In the genomic region with DNA sequence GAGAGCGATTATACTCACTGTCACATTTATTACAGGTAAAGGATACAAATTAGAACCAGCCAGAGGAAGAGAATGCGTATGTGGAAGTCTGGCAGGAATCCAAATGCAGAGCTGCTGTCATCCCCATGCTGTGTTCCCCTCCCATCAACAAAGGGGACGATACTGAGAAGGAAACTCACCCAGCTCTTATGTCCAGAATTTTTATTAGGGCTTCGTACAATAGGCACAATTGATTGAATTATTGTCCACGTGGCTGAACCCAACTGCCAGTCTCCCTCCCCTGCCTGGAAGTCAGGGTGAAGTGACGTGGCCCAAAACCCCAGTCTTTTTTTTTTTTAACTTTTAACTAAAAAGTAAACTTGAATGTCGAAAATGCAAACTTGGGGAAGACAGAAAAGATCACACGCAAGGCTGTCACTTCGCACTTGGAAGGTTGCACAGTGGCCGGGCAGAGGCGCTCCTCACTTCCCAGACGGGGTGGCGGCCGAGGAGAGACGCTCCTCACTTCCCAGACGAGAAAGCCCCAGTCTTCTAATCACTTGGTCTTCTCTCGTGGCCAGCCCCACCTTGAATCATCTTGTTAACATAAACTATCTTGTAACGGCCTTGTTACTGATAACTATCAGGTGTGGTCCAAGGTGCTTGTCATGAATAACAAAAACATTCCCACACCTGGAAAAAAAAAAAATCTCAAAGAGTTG, we compare ENCODE assay signal across 1 cellular context.
TF ChIP-seq lines count a peak whose summit lies in the region.

No MANE protein-coding gene starts in this region.

TF ChIP-seq in HepG2, 621 proteins besides CTCF, POLR2A, EP300 and RAD21 (continued from another document):
- TF ChIP-seq, protein P1, sequence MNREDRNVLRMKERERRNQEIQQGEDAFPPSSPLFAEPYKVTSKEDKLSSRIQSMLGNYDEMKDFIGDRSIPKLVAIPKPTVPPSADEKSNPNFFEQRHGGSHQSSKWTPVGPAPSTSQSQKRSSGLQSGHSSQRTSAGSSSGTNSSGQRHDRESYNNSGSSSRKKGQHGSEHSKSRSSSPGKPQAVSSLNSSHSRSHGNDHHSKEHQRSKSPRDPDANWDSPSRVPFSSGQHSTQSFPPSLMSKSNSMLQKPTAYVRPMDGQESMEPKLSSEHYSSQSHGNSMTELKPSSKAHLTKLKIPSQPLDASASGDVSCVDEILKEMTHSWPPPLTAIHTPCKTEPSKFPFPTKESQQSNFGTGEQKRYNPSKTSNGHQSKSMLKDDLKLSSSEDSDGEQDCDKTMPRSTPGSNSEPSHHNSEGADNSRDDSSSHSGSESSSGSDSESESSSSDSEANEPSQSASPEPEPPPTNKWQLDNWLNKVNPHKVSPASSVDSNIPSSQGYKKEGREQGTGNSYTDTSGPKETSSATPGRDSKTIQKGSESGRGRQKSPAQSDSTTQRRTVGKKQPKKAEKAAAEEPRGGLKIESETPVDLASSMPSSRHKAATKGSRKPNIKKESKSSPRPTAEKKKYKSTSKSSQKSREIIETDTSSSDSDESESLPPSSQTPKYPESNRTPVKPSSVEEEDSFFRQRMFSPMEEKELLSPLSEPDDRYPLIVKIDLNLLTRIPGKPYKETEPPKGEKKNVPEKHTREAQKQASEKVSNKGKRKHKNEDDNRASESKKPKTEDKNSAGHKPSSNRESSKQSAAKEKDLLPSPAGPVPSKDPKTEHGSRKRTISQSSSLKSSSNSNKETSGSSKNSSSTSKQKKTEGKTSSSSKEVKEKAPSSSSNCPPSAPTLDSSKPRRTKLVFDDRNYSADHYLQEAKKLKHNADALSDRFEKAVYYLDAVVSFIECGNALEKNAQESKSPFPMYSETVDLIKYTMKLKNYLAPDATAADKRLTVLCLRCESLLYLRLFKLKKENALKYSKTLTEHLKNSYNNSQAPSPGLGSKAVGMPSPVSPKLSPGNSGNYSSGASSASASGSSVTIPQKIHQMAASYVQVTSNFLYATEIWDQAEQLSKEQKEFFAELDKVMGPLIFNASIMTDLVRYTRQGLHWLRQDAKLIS (CRISPR knock-in tag; IDR thresholded peaks at IDR 0.05) = no peak
- TF ChIP-seq KDM3A (CRISPR knock-in tag; IDR thresholded peaks at IDR 0.05; ENCODE audit: low read depth) = no peak; the same call in 1 of the 2 replicates
- TF ChIP-seq, protein P2, sequence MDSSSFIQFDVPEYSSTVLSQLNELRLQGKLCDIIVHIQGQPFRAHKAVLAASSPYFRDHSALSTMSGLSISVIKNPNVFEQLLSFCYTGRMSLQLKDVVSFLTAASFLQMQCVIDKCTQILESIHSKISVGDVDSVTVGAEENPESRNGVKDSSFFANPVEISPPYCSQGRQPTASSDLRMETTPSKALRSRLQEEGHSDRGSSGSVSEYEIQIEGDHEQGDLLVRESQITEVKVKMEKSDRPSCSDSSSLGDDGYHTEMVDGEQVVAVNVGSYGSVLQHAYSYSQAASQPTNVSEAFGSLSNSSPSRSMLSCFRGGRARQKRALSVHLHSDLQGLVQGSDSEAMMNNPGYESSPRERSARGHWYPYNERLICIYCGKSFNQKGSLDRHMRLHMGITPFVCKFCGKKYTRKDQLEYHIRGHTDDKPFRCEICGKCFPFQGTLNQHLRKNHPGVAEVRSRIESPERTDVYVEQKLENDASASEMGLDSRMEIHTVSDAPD (CRISPR knock-in tag; IDR thresholded peaks at IDR 0.05) = peak; percentile 20; the same call in 1 of the 2 replicates
- TF ChIP-seq ZNF256 (CRISPR knock-in tag; conservative IDR thresholded peaks at IDR 0.05) = 0 out of 2 replicates have a peak, but pooled peaks have one; percentile 27
- no peak for TF ChIP-seq JUN (CRISPR knock-in tag; IDR thresholded peaks at IDR 0.05)
- TF ChIP-seq, protein P3, sequence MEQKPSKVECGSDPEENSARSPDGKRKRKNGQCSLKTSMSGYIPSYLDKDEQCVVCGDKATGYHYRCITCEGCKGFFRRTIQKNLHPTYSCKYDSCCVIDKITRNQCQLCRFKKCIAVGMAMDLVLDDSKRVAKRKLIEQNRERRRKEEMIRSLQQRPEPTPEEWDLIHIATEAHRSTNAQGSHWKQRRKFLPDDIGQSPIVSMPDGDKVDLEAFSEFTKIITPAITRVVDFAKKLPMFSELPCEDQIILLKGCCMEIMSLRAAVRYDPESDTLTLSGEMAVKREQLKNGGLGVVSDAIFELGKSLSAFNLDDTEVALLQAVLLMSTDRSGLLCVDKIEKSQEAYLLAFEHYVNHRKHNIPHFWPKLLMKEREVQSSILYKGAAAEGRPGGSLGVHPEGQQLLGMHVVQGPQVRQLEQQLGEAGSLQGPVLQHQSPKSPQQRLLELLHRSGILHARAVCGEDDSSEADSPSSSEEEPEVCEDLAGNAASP (CRISPR knock-in tag; IDR thresholded peaks at IDR 0.05; ENCODE audit: borderline replicate concordance) = no peak
- TF ChIP-seq, protein P4, sequence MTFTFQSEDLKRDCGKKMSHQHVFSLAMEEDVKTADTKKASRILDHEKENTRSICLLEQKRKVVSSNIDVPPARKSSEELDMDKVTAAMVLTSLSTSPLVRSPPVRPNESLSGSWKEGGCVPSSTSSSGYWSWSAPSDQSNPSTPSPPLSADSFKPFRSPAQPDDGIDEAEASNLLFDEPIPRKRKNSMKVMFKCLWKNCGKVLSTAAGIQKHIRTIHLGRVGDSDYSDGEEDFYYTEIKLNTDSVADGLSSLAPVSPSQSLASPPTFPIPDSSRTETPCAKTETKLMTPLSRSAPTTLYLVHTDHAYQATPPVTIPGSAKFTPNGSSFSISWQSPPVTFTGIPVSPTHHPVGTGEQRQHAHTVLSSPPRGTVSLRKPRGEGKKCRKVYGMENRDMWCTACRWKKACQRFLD (CRISPR knock-in tag; IDR thresholded peaks at IDR 0.05; ENCODE audit: borderline replicate concordance) = 0 out of 2 replicates have a peak, but pooled peaks have one; percentile 44
- no peak; the same call in 1 of the 2 replicates for TF ChIP-seq HNF4G (IDR thresholded peaks at IDR 0.05; ENCODE audit: borderline replicate concordance, low read depth, low read length)
- TF ChIP-seq HNF4G (CRISPR knock-in tag; IDR thresholded peaks at IDR 0.05; ENCODE audit: borderline replicate concordance, low read depth) = 0 out of 2 replicates have a peak, but pooled peaks have one; percentile 44
- TF ChIP-seq, protein P5, sequence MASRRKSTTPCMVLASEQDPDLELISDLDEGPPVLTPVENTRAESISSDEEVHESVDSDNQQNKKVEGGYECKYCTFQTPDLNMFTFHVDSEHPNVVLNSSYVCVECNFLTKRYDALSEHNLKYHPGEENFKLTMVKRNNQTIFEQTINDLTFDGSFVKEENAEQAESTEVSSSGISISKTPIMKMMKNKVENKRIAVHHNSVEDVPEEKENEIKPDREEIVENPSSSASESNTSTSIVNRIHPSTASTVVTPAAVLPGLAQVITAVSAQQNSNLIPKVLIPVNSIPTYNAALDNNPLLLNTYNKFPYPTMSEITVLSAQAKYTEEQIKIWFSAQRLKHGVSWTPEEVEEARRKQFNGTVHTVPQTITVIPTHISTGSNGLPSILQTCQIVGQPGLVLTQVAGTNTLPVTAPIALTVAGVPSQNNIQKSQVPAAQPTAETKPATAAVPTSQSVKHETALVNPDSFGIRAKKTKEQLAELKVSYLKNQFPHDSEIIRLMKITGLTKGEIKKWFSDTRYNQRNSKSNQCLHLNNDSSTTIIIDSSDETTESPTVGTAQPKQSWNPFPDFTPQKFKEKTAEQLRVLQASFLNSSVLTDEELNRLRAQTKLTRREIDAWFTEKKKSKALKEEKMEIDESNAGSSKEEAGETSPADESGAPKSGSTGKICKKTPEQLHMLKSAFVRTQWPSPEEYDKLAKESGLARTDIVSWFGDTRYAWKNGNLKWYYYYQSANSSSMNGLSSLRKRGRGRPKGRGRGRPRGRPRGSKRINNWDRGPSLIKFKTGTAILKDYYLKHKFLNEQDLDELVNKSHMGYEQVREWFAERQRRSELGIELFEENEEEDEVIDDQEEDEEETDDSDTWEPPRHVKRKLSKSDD (CRISPR knock-in tag; IDR thresholded peaks at IDR 0.05; ENCODE audit: low read depth) = 0 out of 2 replicates have a peak, but pooled peaks have one; percentile 36
- 0 out of 2 replicates have a peak, but pooled peaks have one; percentile 22 for TF ChIP-seq ZNF567 (CRISPR knock-in tag; IDR thresholded peaks at IDR 0.05; ENCODE audit: borderline replicate concordance)
- TF ChIP-seq NR1H2 (CRISPR knock-in tag; IDR thresholded peaks at IDR 0.05; ENCODE audit: borderline replicate concordance, low read depth) = no peak
- TF ChIP-seq, protein P6, sequence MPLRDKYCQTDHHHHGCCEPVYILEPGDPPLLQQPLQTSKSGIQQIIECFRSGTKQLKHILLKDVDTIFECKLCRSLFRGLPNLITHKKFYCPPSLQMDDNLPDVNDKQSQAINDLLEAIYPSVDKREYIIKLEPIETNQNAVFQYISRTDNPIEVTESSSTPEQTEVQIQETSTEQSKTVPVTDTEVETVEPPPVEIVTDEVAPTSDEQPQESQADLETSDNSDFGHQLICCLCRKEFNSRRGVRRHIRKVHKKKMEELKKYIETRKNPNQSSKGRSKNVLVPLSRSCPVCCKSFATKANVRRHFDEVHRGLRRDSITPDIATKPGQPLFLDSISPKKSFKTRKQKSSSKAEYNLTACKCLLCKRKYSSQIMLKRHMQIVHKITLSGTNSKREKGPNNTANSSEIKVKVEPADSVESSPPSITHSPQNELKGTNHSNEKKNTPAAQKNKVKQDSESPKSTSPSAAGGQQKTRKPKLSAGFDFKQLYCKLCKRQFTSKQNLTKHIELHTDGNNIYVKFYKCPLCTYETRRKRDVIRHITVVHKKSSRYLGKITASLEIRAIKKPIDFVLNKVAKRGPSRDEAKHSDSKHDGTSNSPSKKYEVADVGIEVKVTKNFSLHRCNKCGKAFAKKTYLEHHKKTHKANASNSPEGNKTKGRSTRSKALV (CRISPR knock-in tag; IDR thresholded peaks at IDR 0.05) = 0 out of 2 replicates have a peak, but pooled peaks have one; percentile 14
- no peak for TF ChIP-seq HOXA5 (CRISPR knock-in tag; IDR thresholded peaks at IDR 0.05)
- 0 out of 2 replicates have a peak, but pooled peaks have one; percentile 1 for TF ChIP-seq MIER3 (CRISPR knock-in tag; IDR thresholded peaks at IDR 0.05; ENCODE audit: borderline replicate concordance)
- TF ChIP-seq CREB1 (IDR thresholded peaks at IDR 0.05) = no peak
- 0 out of 2 replicates have a peak, but pooled peaks have one; percentile 9 for TF ChIP-seq CREB1 (CRISPR knock-in tag; IDR thresholded peaks at IDR 0.05)
- TF ChIP-seq, protein P7, sequence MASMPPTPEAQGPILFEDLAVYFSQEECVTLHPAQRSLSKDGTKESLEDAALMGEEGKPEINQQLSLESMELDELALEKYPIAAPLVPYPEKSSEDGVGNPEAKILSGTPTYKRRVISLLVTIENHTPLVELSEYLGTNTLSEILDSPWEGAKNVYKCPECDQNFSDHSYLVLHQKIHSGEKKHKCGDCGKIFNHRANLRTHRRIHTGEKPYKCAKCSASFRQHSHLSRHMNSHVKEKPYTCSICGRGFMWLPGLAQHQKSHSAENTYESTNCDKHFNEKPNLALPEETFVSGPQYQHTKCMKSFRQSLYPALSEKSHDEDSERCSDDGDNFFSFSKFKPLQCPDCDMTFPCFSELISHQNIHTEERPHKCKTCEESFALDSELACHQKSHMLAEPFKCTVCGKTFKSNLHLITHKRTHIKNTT (CRISPR knock-in tag; IDR thresholded peaks at IDR 0.05) = no peak
- 0 out of 2 replicates have a peak, but pooled peaks have one; percentile 16 for TF ChIP-seq ZNF564 (CRISPR knock-in tag; IDR thresholded peaks at IDR 0.05)
- TF ChIP-seq ZNF136 (CRISPR knock-in tag; IDR thresholded peaks at IDR 0.05; ENCODE audit: low read depth) = 0 out of 2 replicates have a peak, but pooled peaks have one; percentile 32
- TF ChIP-seq, protein P8, sequence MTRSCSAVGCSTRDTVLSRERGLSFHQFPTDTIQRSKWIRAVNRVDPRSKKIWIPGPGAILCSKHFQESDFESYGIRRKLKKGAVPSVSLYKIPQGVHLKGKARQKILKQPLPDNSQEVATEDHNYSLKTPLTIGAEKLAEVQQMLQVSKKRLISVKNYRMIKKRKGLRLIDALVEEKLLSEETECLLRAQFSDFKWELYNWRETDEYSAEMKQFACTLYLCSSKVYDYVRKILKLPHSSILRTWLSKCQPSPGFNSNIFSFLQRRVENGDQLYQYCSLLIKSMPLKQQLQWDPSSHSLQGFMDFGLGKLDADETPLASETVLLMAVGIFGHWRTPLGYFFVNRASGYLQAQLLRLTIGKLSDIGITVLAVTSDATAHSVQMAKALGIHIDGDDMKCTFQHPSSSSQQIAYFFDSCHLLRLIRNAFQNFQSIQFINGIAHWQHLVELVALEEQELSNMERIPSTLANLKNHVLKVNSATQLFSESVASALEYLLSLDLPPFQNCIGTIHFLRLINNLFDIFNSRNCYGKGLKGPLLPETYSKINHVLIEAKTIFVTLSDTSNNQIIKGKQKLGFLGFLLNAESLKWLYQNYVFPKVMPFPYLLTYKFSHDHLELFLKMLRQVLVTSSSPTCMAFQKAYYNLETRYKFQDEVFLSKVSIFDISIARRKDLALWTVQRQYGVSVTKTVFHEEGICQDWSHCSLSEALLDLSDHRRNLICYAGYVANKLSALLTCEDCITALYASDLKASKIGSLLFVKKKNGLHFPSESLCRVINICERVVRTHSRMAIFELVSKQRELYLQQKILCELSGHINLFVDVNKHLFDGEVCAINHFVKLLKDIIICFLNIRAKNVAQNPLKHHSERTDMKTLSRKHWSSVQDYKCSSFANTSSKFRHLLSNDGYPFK (CRISPR knock-in tag; IDR thresholded peaks at IDR 0.05; ENCODE audit: borderline replicate concordance) = no peak
- TF ChIP-seq ZNF660 (CRISPR knock-in tag; IDR thresholded peaks at IDR 0.05; ENCODE audit: borderline replicate concordance, low read depth) = no peak
- 0 out of 2 replicates have a peak, but pooled peaks have one; percentile 31 for TF ChIP-seq SIN3A (IDR thresholded peaks at IDR 0.05; ENCODE audit: borderline replicate concordance, low read depth, low read length)
